Comparison of ENCODE assay signal across 36 cellular contexts in genomic region chr12:116941188-116941587, GRCh38. TPM values are rescaled to one million over a fixed set of nuclear protein-coding genes. Genes with fewer than 3 reads are reported as not detected.
"Had no signal": no experiment of that assay in that cellular context is flagged by ENCODE, and none has a peak within 500 bp of the region (broad histone marks: within the 10 kb centered on the region; RNA-seq: fewer than 3 reads in every experiment).

No MANE protein-coding gene starts in this region.

- H3K9me3 ChIP-seq: ascending aorta, body of pancreas had no signal

- ATAC-seq: activated naive CD4-positive, alpha-beta T cell treated with anti-CD3 and anti-CD28 coated beads, Interleukin-2, amount 50 U/mL, for 72 hours; activated naive CD8-positive, alpha-beta T cell treated with anti-CD3 and anti-CD28 coated beads, Interleukin-2, amount 50 U/mL, for 24 hours; activated T-cell treated with anti-CD3 and anti-CD28 coated beads, Interleukin-2, amount 50 U/mL, for 4 hours; activated T-cell treated with anti-CD3 and anti-CD28 coated beads, Interleukin-2, amount 50 U/mL, for 72 hours; activated T-helper 17 cell treated with anti-CD3 and anti-CD28 coated beads, Interleukin-2, amount 50 U/mL, for 72 hours; body of pancreas had no signal

- H3K36me3 ChIP-seq: adrenal gland had no signal

- H3K27ac ChIP-seq: adrenal gland, ascending aorta, body of pancreas, brain microvascular endothelial cell, breast epithelium, cardiac muscle cell had no signal

- DNase-seq: activated effector memory CD4-positive, alpha-beta T cell treated with anti-CD3 and anti-CD28 coated beads, Interleukin-2, amount 50 U/mL, for 16 hours; activated effector memory CD4-positive, alpha-beta T cell treated with Interleukin-2 at 50 U/mL for 16 hours; activated gamma-delta T cell; activated gamma-delta T cell treated with Interleukin-2 at 50 U/mL for 16 hours; activated naive CD4-positive, alpha-beta T cell; activated naive CD4-positive, alpha-beta T cell treated with anti-CD3 and anti-CD28 coated beads for 36 hours; activated naive CD4-positive, alpha-beta T cell treated with anti-CD3 and anti-CD28 coated beads, Interleukin-2, amount 10 ng/mL, durations not matched to agents 7 days and 5 days; activated naive CD4-positive, alpha-beta T cell treated with anti-CD3 and anti-CD28 coated beads, Interleukin-2, amount 50 U/mL, for 16 hours; activated naive CD4-positive, alpha-beta T cell treated with Interleukin-2 at 50 U/mL for 16 hours; activated naive CD8-positive, alpha-beta T cell treated with anti-CD3 and anti-CD28 coated beads for 36 hours; activated naive CD8-positive, alpha-beta T cell treated with anti-CD3 and anti-CD28 coated beads, Interleukin-2, amount 10 ng/mL, durations not matched to agents 7 days and 5 days; activated naive CD8-positive, alpha-beta T cell treated with anti-CD3 and anti-CD28 coated beads, Interleukin-2, amount 50 U/mL, for 24 hours; activated T-cell treated with anti-CD3 and anti-CD28 coated beads for 4 hours; activated T-cell treated with anti-CD3 and anti-CD28 coated beads, Interleukin-2, amount 50 U/mL, for 1 hour; activated T-cell treated with anti-CD3 and anti-CD28 coated beads, Interleukin-2, amount 50 U/mL, for 24 hours; activated T-cell treated with anti-CD3 and anti-CD28 coated beads, Interleukin-2, amount 50 U/mL, for 4 hours; activated T-cell treated with anti-CD3 and anti-CD28 coated beads, Interleukin-2, amount 50 U/mL, for 48 hours; activated T-cell treated with anti-CD3 and anti-CD28 coated beads, Interleukin-2, amount 50 U/mL, for 72 hours; adrenal gland; amniotic stem cell; amygdala; anterior cingulate cortex; aorta; body of pancreas; brain microvascular endothelial cell; caudate nucleus; central memory CD4-positive, alpha-beta T cell; cerebellar nuclear complex had no signal

- H3K4me3 ChIP-seq: adrenal gland, ascending aorta, body of pancreas, breast epithelium, cardiac muscle cell had no signal

- FAIRE-seq: astrocyte had no signal

- H3K27me3 ChIP-seq: adrenal gland, ascending aorta, body of pancreas, brain microvascular endothelial cell, breast epithelium, cardiac muscle cell had no signal

- H3K4me1 ChIP-seq: ascending aorta, body of pancreas, breast epithelium had no signal

RNA-seq across cellular contexts. Expression of gene HRK, which starts 59.9 kb away (rescaled TPM):
- total RNA-seq: activated naive CD4-positive, alpha-beta T cell treated with anti-CD3 and anti-CD28 coated beads for 36 hours; activated naive CD4-positive, alpha-beta T cell treated with anti-CD3 and anti-CD28 coated beads, Interleukin-2, amount 50 U/mL, for 72 hours; activated naive CD8-positive, alpha-beta T cell treated with anti-CD3 and anti-CD28 coated beads for 36 hours; activated naive CD8-positive, alpha-beta T cell treated with anti-CD3 and anti-CD28 coated beads, Interleukin-2, amount 10 ng/mL, durations not matched to agents 7 days and 5 days; activated T-cell treated with anti-CD3 and anti-CD28 coated beads, Interleukin-2, amount 50 U/mL, for 4 hours; activated T-helper 1 cell treated with anti-CD3 and anti-CD28 coated beads, Interleukin-12 subunit alpha, Interleukin-12 subunit beta, Interleukin-2, Interleukin-4 antibody, amounts not matched to agents 30 ng/mL and 10 ng/mL and 1 ng/mL, durations not matched to agents 14 hours and 24 hours and 36 hours; activated T-helper 17 cell treated with anti-CD3 and anti-CD28 coated beads, Interleukin-2, amount 50 U/mL, for 72 hours; activated T-helper 2 cell treated with anti-CD3 and anti-CD28 coated beads, Interferon-gamma antibody, Interleukin-2, Interleukin-4, amounts not matched to agents 10 μg/mL and 5 μg/mL and 100 μg/mL, durations not matched to agents 14 hours and 24 hours and 36 hours; ascending aorta; body of pancreas; cardiac muscle cell had no signal
